8 cellular contexts compared by ENCODE assay signal in genomic region chr3:13088020-13089006, GRCh38. TPM values are rescaled to one million over a fixed set of nuclear protein-coding genes. Genes with fewer than 3 reads are reported as not detected.
DNase-seq lines count a peak whose midpoint lies in the region; ATAC-seq and TF ChIP-seq lines count a peak whose summit lies in the region.
"Had no signal": no experiment of that assay in that cellular context is flagged by ENCODE, and none has a peak within 500 bp of the region (broad histone marks: within the 10 kb centered on the region; RNA-seq: fewer than 3 reads in every experiment).

No MANE protein-coding gene starts in this region.

- H3K4me3 ChIP-seq in PC-3 (ENCODE audit: low read length) = no peak overlapping the region

- H3K9me2 ChIP-seq in PC-3 (replicated peaks; ENCODE audit: low read length) = no peaks in the 10 kb centered on the region

- no peaks in the 10 kb centered on the region for H3K9me3 ChIP-seq in PC-3 (ENCODE audit: low read length)

- no peak overlapping the region for H3K9ac ChIP-seq in PC-3 (ENCODE audit: low read length)

- H3K27me3 Mint-ChIP-seq in neural crest cell (ENCODE audit: low read depth) = no peaks in the 10 kb centered on the region

- H3K4me1 Mint-ChIP-seq in neural crest cell = peaks cover 10% of the 10 kb centered on the region

- H3K27ac ChIP-seq in PC-3 (ENCODE audit: low read length) = no peak overlapping the region

- no peak for TF ChIP-seq CTCF in neural crest cell (conservative IDR thresholded peaks at IDR 0.05)
- TF ChIP-seq CTCF in PC-3 (conservative IDR thresholded peaks at IDR 0.05; ENCODE audit: low read depth, low read length) = no peak

- no TSS peak for BruUV-seq in PC-3 (replicated peaks; lab: Mats Ljungman, UMichigan)

- DNase-seq in MV-4-11 (lab: John Stamatoyannopoulos, UW) (peak; percentile 83), neural crest cell (ENCODE audit: low read depth, low spot score) (no peak), PC-3 (no peak), dermis blood vessel endothelial cell (no peak)

- H3K4me3 Mint-ChIP-seq in neural crest cell = no peak overlapping the region

- CTCF ChIA-PET in PC-3 (lab: Charles Lee) = no interaction called here

- POLR2A ChIA-PET in PC-3 (lab: Charles Lee; ENCODE audit: unreplicated experiment) = no interaction called here

- no peaks in the 10 kb centered on the region for H3K27me3 ChIP-seq in PC-3 (ENCODE audit: low read length)

- H3K79me2 ChIP-seq in PC-3 (ENCODE audit: low read length) = no peaks in the 10 kb centered on the region

- no peaks in the 10 kb centered on the region for H4K20me1 ChIP-seq in PC-3 (ENCODE audit: low read length)

- H3K9me3 Mint-ChIP-seq in neural crest cell = no peaks in the 10 kb centered on the region

- peak overlapping the region; percentile 67 for H3K27ac Mint-ChIP-seq in neural crest cell (ENCODE audit: unreplicated experiment)

- peak; percentile 53 for ATAC-seq in GM18868 (IDR thresholded peaks at IDR 0.05; ENCODE audit: unreplicated experiment)
- ATAC-seq in GM21737 (IDR thresholded peaks at IDR 0.05; ENCODE audit: unreplicated experiment) = peak; percentile 48
- ATAC-seq in PC-3 = no peak
- no peak for ATAC-seq in HG02938 (IDR thresholded peaks at IDR 0.05; ENCODE audit: unreplicated experiment)
- ATAC-seq: left colon had no signal

- H3K4me1 ChIP-seq in PC-3 (ENCODE audit: insufficient read depth, low read length) = peaks cover 11% of the 10 kb centered on the region

- no peaks in the 10 kb centered on the region for H3K36me3 Mint-ChIP-seq in neural crest cell (ENCODE audit: low read depth)

- no peak overlapping the region for H3K4me2 ChIP-seq in PC-3 (ENCODE audit: low read length)

- H3K36me3 ChIP-seq in PC-3 (ENCODE audit: low read depth, low read length) = no peaks in the 10 kb centered on the region

- H3F3A ChIP-seq in PC-3 (ENCODE audit: low read length, unreplicated experiment) = no peaks in the 10 kb centered on the region

- intact Hi-C loops in PC-3 (cut with micrococcal nuclease) = no loop called here

- H2AFZ ChIP-seq in PC-3 (ENCODE audit: low read length) = no peak overlapping the region

RNA-seq across cellular contexts. Expression of gene IQSEC1, which starts 15.1 kb away (rescaled TPM):
- 31.3 and 32.1 TPM in 2 replicates for total RNA-seq in neural crest cell
- 37.9 and 56.2 TPM in 2 replicates for total RNA-seq in PC-3 (2014; rRNA removed)
- 63.1 and 83.7 TPM in 2 replicates for total RNA-seq in dermis blood vessel endothelial cell

Comparison
In these comparisons a context has a peak if more than half of its experiments do, and no peak if none do; other contexts are left out.
1. ATAC-seq: peak in GM18868 (single experiment) and GM21737 (single experiment); none in PC-3 (single experiment) and HG02938 (single experiment).